In genomic region chr12:95918194-95918993, GRCh38 we compare ENCODE assay signal across 7 cellular contexts. TPM values are rescaled to one million over a fixed set of nuclear protein-coding genes. Genes with fewer than 3 reads are reported as not detected.
DNase-seq lines count a peak whose midpoint lies in the region; ATAC-seq and TF ChIP-seq lines count a peak whose summit lies in the region.

No MANE protein-coding gene starts in this region.

- H3K27me3 ChIP-seq in H9 (ENCODE audit: insufficient read depth, low read length) = no peaks in the 10 kb centered on the region

- H3K4me1 Mint-ChIP-seq in H9 = no peaks in the 10 kb centered on the region

- no peak overlapping the region for H3K4ac ChIP-seq in H9 (ENCODE audit: low read depth, low read length)

- no peak overlapping the region for H3T11ph ChIP-seq in H9 (ENCODE audit: low read length)

- H3K14ac ChIP-seq in H9 (ENCODE audit: insufficient read depth, low read length) = no peak overlapping the region

- H3K79me2 ChIP-seq in H9 (ENCODE audit: insufficient read depth, low read length) = no peaks in the 10 kb centered on the region

- H3K4me1 ChIP-seq in H9 (ENCODE audit: insufficient read depth, low read length) = no peaks in the 10 kb centered on the region

- no peak overlapping the region for H4K91ac ChIP-seq in H9 (ENCODE audit: insufficient read length, low read depth, low read length)

- H3K9me3 Mint-ChIP-seq in H9 = peaks cover 0 to 3% of the 10 kb centered on the region in 2 experiments; a peak in 1 of 5 replicates

- H3K56ac ChIP-seq in H9 (ENCODE audit: insufficient read length, low read depth, low read length) = no peak overlapping the region

- no peaks in the 10 kb centered on the region for H3K9me3 ChIP-seq in H9 (ENCODE audit: control insufficient read depth, low read depth, low read length)

- H3K36me3 Mint-ChIP-seq in H9 (ENCODE audit: insufficient read depth in 1 of 3, low read depth in 3 of 3) = no peaks in the 10 kb centered on the region; a peak in 1 of 7 replicates

- TF ChIP-seq CTCF in GM12864 (IDR thresholded peaks at IDR 0.05; ENCODE audit: low read depth, low read length, missing control alignments) (peak; percentile 94), H9 (conservative IDR thresholded peaks at IDR 0.05) (peak; percentile 92)

- H3K27ac Mint-ChIP-seq in H9 = no peak overlapping the region

- H3K23me2 ChIP-seq in H9 (ENCODE audit: insufficient read length, low read depth, low read length, poor library complexity, severe bottlenecking) = no peaks in the 10 kb centered on the region

- WGBS in H9 (ENCODE audit: extremely low coverage, insufficient read length, low lambda C conversion rate) = no CpG with 5 or more reads among the region's 7 CpGs

- no peak overlapping the region for H4K8ac ChIP-seq in H9 (replicated peaks; ENCODE audit: insufficient read length, low read depth, low read length)

- H2AK5ac ChIP-seq in H9 (ENCODE audit: insufficient read length, low read length) = no peak overlapping the region

- no peak for DNase-seq in GM12864 (ENCODE audit: low read depth)
- DNase-seq in H9 = peak; percentile 71
- DNase-seq in NAMALWA (ENCODE audit: low spot score) = peak; percentile 78
- DNase-seq in astrocyte of the hippocampus (ENCODE audit: low read depth, low spot score) = peak; percentile 66
- DNase-seq in iPS-NIHi7 (ENCODE audit: extremely low spot score) = peak; percentile 80
- DNase-seq in stimulated activated CD4-positive, alpha-beta T cell treated with anti-CD3 and anti-CD28 coated beads, Interleukin-2, amount 100 ng/mL, for 24 hours = peak; percentile 27 to 39

- no peak overlapping the region for H3K4me3 Mint-ChIP-seq in H9

- no peak overlapping the region for H4K5ac ChIP-seq in H9 (ENCODE audit: insufficient read length, low read depth, low read length)

- H3K4me2 ChIP-seq in H9 (ENCODE audit: insufficient read depth, insufficient read length, low read length) = no peak overlapping the region

- no peak overlapping the region for H3K4me3 ChIP-seq in GM12864 (ENCODE audit: low read depth, low read length)

- no peak overlapping the region for H2BK120ac ChIP-seq in H9 (ENCODE audit: low read depth, low read length, poor library complexity, severe bottlenecking)

- no peak overlapping the region for H3K18ac ChIP-seq in H9 (ENCODE audit: insufficient read length, low read depth, low read length)

- H3K23ac ChIP-seq in H9 (ENCODE audit: insufficient read length, low read depth, low read length) = no peak overlapping the region

- no peak overlapping the region for H2BK20ac ChIP-seq in H9 (ENCODE audit: low read depth, low read length, poor library complexity, severe bottlenecking)

- no peak overlapping the region for H2BK5ac ChIP-seq in H9 (ENCODE audit: insufficient read length, low read length)

- no peaks in the 10 kb centered on the region for H3K79me1 ChIP-seq in H9 (ENCODE audit: insufficient read depth, low read depth, low read length, poor library complexity, severe bottlenecking)

- H3K9ac ChIP-seq in H9 (ENCODE audit: extremely low read depth, insufficient read length, low read length) = no peak overlapping the region

- no peak overlapping the region for H3K27ac ChIP-seq in H9 (ENCODE audit: insufficient read length, low read depth, low read length)

- no peak overlapping the region for H2BK15ac ChIP-seq in H9 (ENCODE audit: low read depth, low read length)

- no peak overlapping the region for H2AFZ ChIP-seq in H9 (ENCODE audit: low read length)

- ATAC-seq in SK-N-SH treated with all-trans-retinoic acid at 6 μM for 48 hours = peak; percentile 97

- H2BK12ac ChIP-seq in H9 (ENCODE audit: insufficient read length, low read depth, low read length) = no peak overlapping the region

- H4K20me1 ChIP-seq in H9 (ENCODE audit: control insufficient read depth, insufficient read depth, insufficient read length) = no peaks in the 10 kb centered on the region

- peaks cover 2% of the 10 kb centered on the region for H3K27me3 Mint-ChIP-seq in H9 (ENCODE audit: low read depth)

TF ChIP-seq in SK-N-SH treated with all-trans-retinoic acid at 6 μM for 48 hours, 23 proteins besides CTCF, POLR2A, EP300 and RAD21:
- TF ChIP-seq PATZ1 (CRISPR knock-in tag; IDR thresholded peaks at IDR 0.05; ENCODE audit: borderline replicate concordance) (no peak), CSDC2 (CRISPR knock-in tag; IDR thresholded peaks at IDR 0.05) (no peak), BACH2 (CRISPR knock-in tag; IDR thresholded peaks at IDR 0.05; ENCODE audit: borderline replicate concordance) (no peak), TCF4 (CRISPR knock-in tag; IDR thresholded peaks at IDR 0.05; ENCODE audit: borderline replicate concordance) (no peak), ZC3H10 (CRISPR knock-in tag; IDR thresholded peaks at IDR 0.05) (no peak), ZFP3 (CRISPR knock-in tag; IDR thresholded peaks at IDR 0.05) (no peak), ZFP30 (CRISPR knock-in tag; IDR thresholded peaks at IDR 0.05) (no peak), OSR1 (CRISPR knock-in tag; IDR thresholded peaks at IDR 0.05) (no peak), SNAI2 (CRISPR knock-in tag; IDR thresholded peaks at IDR 0.05) (no peak), PPARA (CRISPR knock-in tag; IDR thresholded peaks at IDR 0.05; ENCODE audit: borderline replicate concordance) (no peak), POU6F1 (CRISPR knock-in tag; IDR thresholded peaks at IDR 0.05; ENCODE audit: borderline replicate concordance, low read depth) (no peak), ARNTL (CRISPR knock-in tag; IDR thresholded peaks at IDR 0.05; ENCODE audit: borderline replicate concordance, low read depth) (no peak), GLIS3 (CRISPR knock-in tag; IDR thresholded peaks at IDR 0.05) (no peak), ISL1 (CRISPR knock-in tag; IDR thresholded peaks at IDR 0.05) (no peak)
TF ChIP-seq in SK-N-SH treated with all-trans-retinoic acid at 6 μM for 48 hours: peak in this region for 0.

RNA-seq across cellular contexts. Expression of gene CCDC38, which starts 24.0 kb away (rescaled TPM):
- not detected in 2 replicates for total RNA-seq in H9 (2021)

RNA-seq across cellular contexts. Expression of gene AMDHD1, which starts 24.7 kb away (rescaled TPM):
- 0.29 and 0.42 TPM in 2 replicates for total RNA-seq in H9 (2021)

RNA-seq across cellular contexts. Expression of gene SNRPF, which starts 59.6 kb away (rescaled TPM):
- 70.3 and 77.1 TPM in 2 replicates for total RNA-seq in H9 (2021)
